ENCODE assay signal across 9 cellular contexts in the genomic region with DNA sequence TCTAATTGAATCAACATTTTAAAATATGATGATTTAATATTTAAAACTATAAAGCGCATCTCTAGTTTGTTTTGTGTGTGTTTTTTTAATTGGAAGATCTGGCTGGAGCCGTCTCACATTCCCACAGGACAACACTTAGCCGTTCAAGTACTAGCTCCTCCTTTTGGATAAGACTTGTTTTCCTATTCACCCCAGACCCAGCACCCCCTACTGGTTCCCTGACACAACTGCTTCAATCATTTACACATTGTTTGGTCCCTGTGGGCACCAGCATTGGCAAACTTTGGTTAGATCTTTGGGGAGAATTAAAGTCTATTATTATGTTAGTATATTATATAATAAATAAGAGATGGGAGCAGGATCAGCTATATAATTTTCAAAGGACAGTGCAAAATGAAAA. TPM values are rescaled to one million over a fixed set of nuclear protein-coding genes. Genes with fewer than 3 reads are reported as not detected.
DNase-seq lines count a peak whose midpoint lies in the region; ATAC-seq and TF ChIP-seq lines count a peak whose summit lies in the region.
"Had no signal": no experiment of that assay in that cellular context is flagged by ENCODE, and none has a peak within 500 bp of the region (broad histone marks: within the 10 kb centered on the region; RNA-seq: fewer than 3 reads in every experiment).

No MANE protein-coding gene starts in this region.

- H3K27me3 ChIP-seq in IMR-90 (ENCODE audit: control insufficient read depth, insufficient read depth, low read length) (no peaks in the 10 kb centered on the region), gastrocnemius medialis (no peaks in the 10 kb centered on the region)

- H4K5ac ChIP-seq in IMR-90 (ENCODE audit: low read depth, low read length) = no peak overlapping the region

- no peaks in the 10 kb centered on the region for H3K79me1 ChIP-seq in IMR-90 (ENCODE audit: low read depth in 1 of 2, low read length in 2 of 2)

- H3K36me3 Mint-ChIP-seq in activated naive CD4-positive, alpha-beta T cell treated with anti-CD3 and anti-CD28 coated beads for 36 hours (ENCODE audit: low read depth) = peaks cover 17% of the 10 kb centered on the region
- H3K36me3 Mint-ChIP-seq in type B pancreatic cell = peaks cover 3% of the 10 kb centered on the region
- H3K36me3 Mint-ChIP-seq in immature natural killer cell = peaks cover 5 to 19% (median 11%) of the 10 kb centered on the region in 3 donors

- dilution Hi-C loops in IMR-90 (cut with HindIII; ENCODE audit: low sequenced_read_pairs, unreplicated experiment) = no loop called here

- H3K4me3 Mint-ChIP-seq in activated naive CD4-positive, alpha-beta T cell treated with anti-CD3 and anti-CD28 coated beads for 36 hours = no peak overlapping the region
- H3K4me3 Mint-ChIP-seq in type B pancreatic cell = no peak overlapping the region
- no peak overlapping the region for H3K4me3 Mint-ChIP-seq in immature natural killer cell

- H3K27me3 Mint-ChIP-seq in activated naive CD4-positive, alpha-beta T cell treated with anti-CD3 and anti-CD28 coated beads for 36 hours (ENCODE audit: low read depth) = no peaks in the 10 kb centered on the region
- H3K27me3 Mint-ChIP-seq in type B pancreatic cell (peaks cover 5% of the 10 kb centered on the region), immature natural killer cell (ENCODE audit: low read depth in 3 of 3) (peaks cover 0 to 3% (median 0%) of the 10 kb centered on the region in 3 donors)

- no peak overlapping the region for H3K23ac ChIP-seq in IMR-90 (ENCODE audit: low read depth, low read length)

- no peak for TF ChIP-seq RAD21 in IMR-90 (IDR thresholded peaks at IDR 0.05; ENCODE audit: low read length)

- no peaks in the 10 kb centered on the region for H3K9me1 ChIP-seq in IMR-90 (ENCODE audit: insufficient read depth, low read length)

- peaks cover 4% of the 10 kb centered on the region; the same call in 1 of the 2 replicates for H3K36me3 ChIP-seq in IMR-90 (ENCODE audit: control insufficient read depth, insufficient read depth, low read length)
- H3K36me3 ChIP-seq in gastrocnemius medialis = peaks cover 0 to 19% of the 10 kb centered on the region in 2 donors

- no peak overlapping the region for H2AFZ ChIP-seq in IMR-90 (replicated peaks; ENCODE audit: low read length, poor library complexity)

- H2BK120ac ChIP-seq in IMR-90 (ENCODE audit: low read depth, low read length) = no peak overlapping the region

- TF ChIP-seq CTCF in IMR-90 (conservative IDR thresholded peaks at IDR 0.05; ENCODE audit: low read depth, low read length) (peak; percentile 27; the same call in 1 of the 2 replicates), cardiac fibroblast (IDR thresholded peaks at IDR 0.05; ENCODE audit: low read depth, low read length) (peak; percentile 56), type B pancreatic cell (conservative IDR thresholded peaks at IDR 0.05) (peak; percentile 54), gastrocnemius medialis (IDR thresholded peaks at IDR 0.05 in 4 of 5, conservative IDR thresholded peaks at IDR 0.05 in 1 of 5) (no peak)

- H4K8ac ChIP-seq in IMR-90 (ENCODE audit: low read depth in 2 of 2, low read length in 2 of 2) = no peak overlapping the region

- H3K4me1 ChIP-seq in IMR-90 (ENCODE audit: control insufficient read depth, insufficient read depth, low read length) (no peaks in the 10 kb centered on the region), gastrocnemius medialis (no peaks in the 10 kb centered on the region)

- no peak overlapping the region for H3K14ac ChIP-seq in IMR-90 (replicated peaks; ENCODE audit: low read depth, low read length)

- no peak overlapping the region for H3K4me2 ChIP-seq in IMR-90 (ENCODE audit: low read depth, low read length)

- peaks cover 15% of the 10 kb centered on the region for H3K4me1 Mint-ChIP-seq in activated naive CD4-positive, alpha-beta T cell treated with anti-CD3 and anti-CD28 coated beads for 36 hours (ENCODE audit: low read depth)
- H3K4me1 Mint-ChIP-seq in type B pancreatic cell (ENCODE audit: unreplicated experiment) (no peaks in the 10 kb centered on the region), immature natural killer cell (peaks cover 0 to 3% of the 10 kb centered on the region in 2 donors)

- H3K4me3 ChIP-seq in IMR-90 (ENCODE audit: insufficient read depth, low read depth, low read length) = no peak overlapping the region
- H3K4me3 ChIP-seq in cardiac fibroblast (replicated peaks in 1 of 2; ENCODE audit: low read depth in 2 of 2, low read length in 2 of 2) = no peak overlapping the region
- no peak overlapping the region for H3K4me3 ChIP-seq in gastrocnemius medialis

- no peak overlapping the region for H3K18ac ChIP-seq in IMR-90 (ENCODE audit: low read depth, low read length)

- H4K20me1 ChIP-seq in IMR-90 (ENCODE audit: insufficient read depth, low read length) = no peaks in the 10 kb centered on the region

- H3K9me3 Mint-ChIP-seq in activated naive CD4-positive, alpha-beta T cell treated with anti-CD3 and anti-CD28 coated beads for 36 hours = no peaks in the 10 kb centered on the region
- H3K9me3 Mint-ChIP-seq in type B pancreatic cell (no peaks in the 10 kb centered on the region), immature natural killer cell (no peaks in the 10 kb centered on the region)

- intact Hi-C loops in activated naive CD4-positive, alpha-beta T cell treated with anti-CD3 and anti-CD28 coated beads for 36 hours (cut with micrococcal nuclease) = loop anchor here (10.0 kb wide), 3 partner anchors 573 to 1307 kb away; a partner anchor contains a TSS
- intact Hi-C loops in IMR-90 (cut with micrococcal nuclease) (no loop called here), gastrocnemius medialis (cut with DNase I; ENCODE audit: low total_unique reads) (no loop called here)

- BruUV-seq in IMR-90 (replicated peaks; lab: Mats Ljungman, UMichigan) = no TSS peak

- H2AK9ac ChIP-seq in IMR-90 (replicated peaks; ENCODE audit: low read depth, low read length, poor library complexity) = no peak overlapping the region

- WGBS in IMR-90 (ENCODE audit: extremely low coverage in 2 of 2, insufficient read length in 1 of 2), 2 experiments = no CpG with 5 or more reads among the region's 3 CpGs

- CTCF ChIA-PET in activated naive CD4-positive, alpha-beta T cell treated with anti-CD3 and anti-CD28 coated beads for 36 hours (lab: Charles Lee) = interaction anchor here (0.8 to 1.4 kb wide), 3 partner anchors 11 to 34 kb away, joined by 3 to 4 read pairs (median 4); no protein-coding TSS in a partner anchor
- CTCF ChIA-PET in IMR-90 (lab: Yijun Ruan, JAX) = no interaction called here

- no peak overlapping the region for H2BK20ac ChIP-seq in IMR-90 (ENCODE audit: low read depth, low read length)

- no peak overlapping the region for H3K56ac ChIP-seq in IMR-90 (ENCODE audit: extremely low read depth, insufficient read depth, low read length)

- POLR2A ChIA-PET in IMR-90 (lab: Charles Lee; ENCODE audit: unreplicated experiment) = no interaction called here

- H3K4ac ChIP-seq in IMR-90 (ENCODE audit: low read depth, low read length) = no peak overlapping the region

- in situ Hi-C loops in IMR-90 (cut with MboI; ENCODE audit: low sequenced_read_pairs) (loop anchor here (10.0 kb wide), 1 partner anchor 427 kb away; no protein-coding TSS in a partner anchor), gastrocnemius medialis (cut with MboI; ENCODE audit: low sequenced_read_pairs in 4 of 4) (no loop called here)

- H2BK5ac ChIP-seq in IMR-90 (ENCODE audit: low read depth, low read length, poor library complexity, severe bottlenecking) = no peak overlapping the region

- H3K27ac ChIP-seq in IMR-90 (ENCODE audit: insufficient read depth, low read length) (no peak overlapping the region), gastrocnemius medialis (no peak overlapping the region)

- H3K9me3 ChIP-seq in IMR-90 (ENCODE audit: control insufficient read depth, insufficient read depth, low read length) (no peaks in the 10 kb centered on the region), gastrocnemius medialis (no peaks in the 10 kb centered on the region)

- H2AK5ac ChIP-seq in IMR-90 (ENCODE audit: low read depth, low read length) = no peak overlapping the region

- no peak for ATAC-seq in IMR-90 (ENCODE audit: low read depth)
- no peak for ATAC-seq in gastrocnemius medialis

- H4K91ac ChIP-seq in IMR-90 (ENCODE audit: insufficient read depth, low read depth, low read length) = no peak overlapping the region

- no peak overlapping the region for H3K9ac ChIP-seq in IMR-90 (ENCODE audit: low read depth, low read length)

- no peak for TF ChIP-seq POLR2A in IMR-90 (IDR thresholded peaks at IDR 0.05; ENCODE audit: low read depth, low read length)
- TF ChIP-seq POLR2A in gastrocnemius medialis (IDR thresholded peaks at IDR 0.05) = no peak

- no peak overlapping the region for H2BK15ac ChIP-seq in IMR-90 (ENCODE audit: low read depth, low read length)

- peak; percentile 8 for DNase-seq in activated naive CD4-positive, alpha-beta T cell treated with anti-CD3 and anti-CD28 coated beads for 36 hours
- no peak for DNase-seq in activated naive CD4-positive, alpha-beta T cell (lab: John Stamatoyannopoulos, UW)
- DNase-seq in IMR-90 (peak; percentile 2), cardiac fibroblast (ENCODE audit: low read depth in 2 of 2) (peak; percentile 32 to 44), type B pancreatic cell (ENCODE audit: extremely low spot score, unreplicated experiment) (no peak), immature natural killer cell (no peak), gastrocnemius medialis (no peak), NCI-H748 (lab: John Stamatoyannopoulos, UW; ENCODE audit: unreplicated experiment) (no peak)
- DNase-seq: activated T-cell treated with anti-CD3 and anti-CD28 coated beads, Interleukin-2, amount 50 U/mL, for 1 hour had no signal

- no peak overlapping the region for H3K27ac Mint-ChIP-seq in activated naive CD4-positive, alpha-beta T cell treated with anti-CD3 and anti-CD28 coated beads for 36 hours
- H3K27ac Mint-ChIP-seq in type B pancreatic cell = no peak overlapping the region
- no peak overlapping the region for H3K27ac Mint-ChIP-seq in immature natural killer cell

RNA-seq across cellular contexts. Expression of a gene that starts 34.5 kb away (rescaled TPM):
- total RNA-seq in activated naive CD4-positive, alpha-beta T cell treated with anti-CD3 and anti-CD28 coated beads for 36 hours = 10 to 100 TPM; 27.9 to 30.9 TPM
- 16.5 and 23.9 TPM in 2 replicates for total RNA-seq in IMR-90 (2012; rRNA removed)
- 8.1 and 9.3 TPM in 2 replicates for polyA plus RNA-seq in IMR-90 (2012; rRNA removed)
- polyA plus RNA-seq in IMR-90 (2012; cell fraction: cytosol; rRNA removed) = 2.2 and 3.2 TPM in 2 replicates
- polyA plus RNA-seq in IMR-90 (2012; cell fraction: nucleus; rRNA removed; ENCODE audit: low replicate concordance) = 1.3 and 7.7 TPM in 2 replicates
- 11.0 and 12.7 TPM in 2 replicates for total RNA-seq in type B pancreatic cell (ENCODE audit: low replicate concordance)
- polyA plus RNA-seq in immature natural killer cell = 10 to 100 TPM in 1 of 3 donors, 1 to 10 TPM in 2; 4.8 to 12.5 (median 7.6) TPM
- 1 to 10 TPM; 6.7 to 9.2 (median 7.7) TPM for total RNA-seq in gastrocnemius medialis

RNA-seq across cellular contexts. Expression of a gene that starts 34.6 kb away (rescaled TPM):
- 10 to 100 TPM in 1 of 2 experiments, 1 to 10 TPM in 1; 8.1 to 11.3 TPM for total RNA-seq in activated naive CD4-positive, alpha-beta T cell treated with anti-CD3 and anti-CD28 coated beads for 36 hours
- total RNA-seq in IMR-90 (2012; rRNA removed) (43.4 and 60.3 TPM in 2 replicates), type B pancreatic cell (ENCODE audit: low replicate concordance) (17.3 and 25.8 TPM in 2 replicates), gastrocnemius medialis (10 to 100 TPM in 3 of 4 donors, 1 to 10 TPM in 1; 8.0 to 20.7 (median 11.3) TPM)
- polyA plus RNA-seq in IMR-90 (2012; rRNA removed) (31.4 and 40.6 TPM in 2 replicates), immature natural killer cell (10 to 100 TPM; 42.1 to 70.5 (median 55.3) TPM)
- 7.4 and 9.0 TPM in 2 replicates for polyA plus RNA-seq in IMR-90 (2012; cell fraction: cytosol; rRNA removed)
- 3.4 and 35.0 TPM in 2 replicates for polyA plus RNA-seq in IMR-90 (2012; cell fraction: nucleus; rRNA removed; ENCODE audit: low replicate concordance)

Comparison
In these comparisons a context has a peak if more than half of its experiments do, and no peak if none do; other contexts are left out.
1. DNase-seq: peak in activated naive CD4-positive, alpha-beta T cell treated with anti-CD3 and anti-CD28 coated beads for 36 hours (single experiment), IMR-90 (single experiment) and cardiac fibroblast (2 of 2); none in activated naive CD4-positive, alpha-beta T cell (0 of 4), type B pancreatic cell (single experiment), immature natural killer cell (0 of 3), gastrocnemius medialis (0 of 2) and NCI-H748 (single experiment).
2. CTCF ChIP-seq: peak in IMR-90 (single experiment), cardiac fibroblast (single experiment) and type B pancreatic cell (single experiment); none in gastrocnemius medialis (0 of 5).